Comparison of ENCODE assay signal across 9 cellular contexts in genomic region chr5:140344683-140345423, GRCh38. TPM values are rescaled to one million over a fixed set of nuclear protein-coding genes. Genes with fewer than 3 reads are reported as not detected.
DNase-seq lines count a peak whose midpoint lies in the region; ATAC-seq and TF ChIP-seq lines count a peak whose summit lies in the region.
"Had no signal": no experiment of that assay in that cellular context is flagged by ENCODE, and none has a peak within 500 bp of the region (broad histone marks: within the 10 kb centered on the region; RNA-seq: fewer than 3 reads in every experiment).

No MANE protein-coding gene starts in this region.

- peaks cover 66% of the 10 kb centered on the region for H3K27me3 Mint-ChIP-seq in nephron progenitor cell (ENCODE audit: low read depth, poor library complexity)

- peak overlapping the region; percentile 98 for H3K4me3 ChIP-seq in PC-3 (ENCODE audit: low read length)

- peak overlapping the region; percentile 81 for H3K4me3 Mint-ChIP-seq in nephron progenitor cell

- no TSS peak for BruUV-seq in PC-3 (replicated peaks; lab: Mats Ljungman, UMichigan)

- POLR2A ChIA-PET in PC-3 (lab: Charles Lee; ENCODE audit: unreplicated experiment): interaction anchor here (0.5 to 2.2 kb wide), 10 partner anchors 17 to 346 kb away, joined by 3 to 21 read pairs (median 6); partner anchors contain the start of gene HARS1

- H3K36me3 ChIP-seq in PC-3 (ENCODE audit: low read depth, low read length): peaks cover 39% of the 10 kb centered on the region

- no peaks in the 10 kb centered on the region for H3K9me2 ChIP-seq in PC-3 (replicated peaks; ENCODE audit: low read length)

- H3K27ac ChIP-seq in PC-3 (ENCODE audit: low read length): peak overlapping the region; percentile 76

- H3K4me1 ChIP-seq in PC-3 (ENCODE audit: insufficient read depth, low read length): peaks cover 78% of the 10 kb centered on the region

- no peaks in the 10 kb centered on the region for H3K9me3 Mint-ChIP-seq in nephron progenitor cell

- H4K20me1 ChIP-seq in PC-3 (ENCODE audit: low read length): peaks cover 48% of the 10 kb centered on the region

- ATAC-seq in PC-3 (peak; percentile 56), HG02840 (IDR thresholded peaks at IDR 0.05; ENCODE audit: low FRiP score, unreplicated experiment) (no peak), HG02981 (IDR thresholded peaks at IDR 0.05; ENCODE audit: unreplicated experiment) (no peak)

- H2AFZ ChIP-seq in PC-3 (ENCODE audit: low read length): no peak overlapping the region

- no peaks in the 10 kb centered on the region for H3K36me3 Mint-ChIP-seq in nephron progenitor cell (ENCODE audit: low read depth)

- CTCF ChIA-PET in PC-3 (lab: Charles Lee): interaction anchor here (2.1 to 4.3 kb wide), 6 partner anchors 14 to 105 kb away, joined by 8 to 95 read pairs (median 20); no protein-coding TSS in a partner anchor

- no peaks in the 10 kb centered on the region for H3F3A ChIP-seq in PC-3 (ENCODE audit: low read length, unreplicated experiment)

- H3K27ac Mint-ChIP-seq in nephron progenitor cell: no peak overlapping the region

- no peaks in the 10 kb centered on the region for H3K9me3 ChIP-seq in PC-3 (ENCODE audit: low read length)

- peaks cover 67% of the 10 kb centered on the region for H3K79me2 ChIP-seq in PC-3 (ENCODE audit: low read length)

- H3K4me1 Mint-ChIP-seq in nephron progenitor cell: peaks cover 20% of the 10 kb centered on the region

- in situ Hi-C loops in Caki2 (cut with HindIII; ENCODE audit: low pct_unique_long_range_greater_than_20kb, low sequenced_read_pairs): no loop called here

- H3K4me2 ChIP-seq in PC-3 (ENCODE audit: low read length): peak overlapping the region; percentile 97

- no peaks in the 10 kb centered on the region for H3K27me3 ChIP-seq in PC-3 (ENCODE audit: low read length)

- DNase-seq in Caki2 (ENCODE audit: low read depth) (peak; percentile 47), PC-3 (peak; percentile 83), dermis blood vessel endothelial cell (peak; percentile 54), nephron progenitor cell (no peak), NCI-H82 (lab: John Stamatoyannopoulos, UW) (no peak), Ammon's horn (ENCODE audit: low spot score) (no peak)

- peak overlapping the region; percentile 88 for H3K9ac ChIP-seq in PC-3 (ENCODE audit: low read length)

- intact Hi-C loops in PC-3 (cut with micrococcal nuclease): loop anchor here (1.0 to 5.0 kb wide), 4 partner anchors 22 to 168 kb away; partner anchors contain the start of genes CYSTM1 and PFDN1

- no peak for TF ChIP-seq CTCF in PC-3 (conservative IDR thresholded peaks at IDR 0.05; ENCODE audit: low read depth, low read length)
- TF ChIP-seq CTCF in nephron progenitor cell (IDR thresholded peaks at IDR 0.05): no peak

RNA-seq across cellular contexts. Expression of gene HBEGF, which starts 1.6 kb away (rescaled TPM):
- total RNA-seq in Caki2 (2014; rRNA removed; shearing (Covaris generic); ENCODE audit: low replicate concordance): 1.8 and 5.8 TPM in 2 replicates
- total RNA-seq in PC-3 (2014; rRNA removed) (82.6 and 85.9 TPM in 2 replicates), dermis blood vessel endothelial cell (30.6 and 33.4 TPM in 2 replicates)

RNA-seq across cellular contexts. Expression of gene SLC4A9, which starts 15.1 kb away (rescaled TPM):
- total RNA-seq in Caki2 (2014; rRNA removed; shearing (Covaris generic); ENCODE audit: low replicate concordance): not detected in 2 replicates
- total RNA-seq in PC-3 (2014; rRNA removed) (0.29 TPM in 1 of 2 replicates, not detected in the other), dermis blood vessel endothelial cell (not detected in 2 replicates)
- total RNA-seq: fibroblast of villous mesenchyme had no signal

RNA-seq across cellular contexts. Expression of gene PFDN1, which starts 42.0 kb away (rescaled TPM):
- total RNA-seq in Caki2 (2014; rRNA removed; shearing (Covaris generic); ENCODE audit: low replicate concordance): 149 and 150 TPM in 2 replicates
- total RNA-seq in PC-3 (2014; rRNA removed): 91.9 and 125 TPM in 2 replicates
- total RNA-seq in dermis blood vessel endothelial cell: 72.7 and 99.9 TPM in 2 replicates

RNA-seq across cellular contexts. Expression of gene ANKHD1, which starts 56.8 kb away (rescaled TPM):
- total RNA-seq in Caki2 (2014; rRNA removed; shearing (Covaris generic); ENCODE audit: low replicate concordance): 43.9 and 53.4 TPM in 2 replicates
- total RNA-seq in PC-3 (2014; rRNA removed) (64.6 and 81.1 TPM in 2 replicates), dermis blood vessel endothelial cell (70.1 and 80.0 TPM in 2 replicates)

Comparison
In these comparisons a context has a peak if more than half of its experiments do, and no peak if none do; other contexts are left out.
1. DNase-seq: peak in Caki2 (single experiment), PC-3 (single experiment) and dermis blood vessel endothelial cell (single experiment); none in nephron progenitor cell (single experiment), NCI-H82 (single experiment) and Ammon's horn (single experiment).